In the genomic region with DNA sequence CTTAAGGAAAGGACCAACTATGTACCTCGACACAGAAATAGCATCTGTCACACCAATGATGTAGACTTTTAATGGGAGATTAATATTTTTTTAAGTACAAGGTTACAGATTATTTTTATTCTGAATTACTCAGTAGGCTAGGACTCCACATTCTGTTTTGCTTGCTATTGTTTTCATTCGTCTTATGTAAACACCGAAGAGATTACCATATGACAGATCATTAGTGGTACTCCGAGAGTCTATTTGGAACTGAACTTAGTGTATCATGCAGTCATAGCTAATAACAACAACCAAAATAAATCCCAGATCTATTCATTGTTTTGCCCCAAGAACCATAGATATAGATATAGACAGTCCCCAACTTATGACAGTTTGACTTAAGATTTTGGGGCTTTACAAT, we compare ENCODE assay signal across 19 cellular contexts.
DNase-seq lines count a peak whose midpoint lies in the region; ATAC-seq, FAIRE-seq and TF ChIP-seq lines count a peak whose summit lies in the region.
"Had no signal": no experiment of that assay in that cellular context is flagged by ENCODE, and none has a peak within 500 bp of the region (broad histone marks: within the 10 kb centered on the region; RNA-seq: fewer than 3 reads in every experiment).

No MANE protein-coding gene starts in this region.

- H3K9me1 ChIP-seq in endothelial cell of umbilical vein (replicated peaks; ENCODE audit: control insufficient read depth, extremely low read depth, insufficient read depth, low read length), result no peaks in the 10 kb centered on the region

- H2AFZ ChIP-seq in Loucy (ENCODE audit: low read length), result no peak overlapping the region
- H2AFZ ChIP-seq in endothelial cell of umbilical vein (ENCODE audit: low read depth, low read length), result no peak overlapping the region
- no peak overlapping the region for H2AFZ ChIP-seq in smooth muscle cell (ENCODE audit: low read depth)

- H3K4me3 Mint-ChIP-seq in natural killer cell, result peak overlapping the region; percentile 66
- H3K4me3 Mint-ChIP-seq: CD8-positive, alpha-beta T cell; H9 had no signal

- no peak overlapping the region for H3K27ac ChIP-seq in BLaER1
- H3K27ac ChIP-seq in endothelial cell of umbilical vein (ENCODE audit: insufficient read depth, low read depth, low read length), result no peak overlapping the region
- H3K27ac ChIP-seq in smooth muscle cell (ENCODE audit: low read depth), result no peak overlapping the region
- H3K27ac ChIP-seq in vagina, result no peak overlapping the region

- H3K4me3 ChIP-seq in BLaER1 (no peak overlapping the region), Loucy (ENCODE audit: low read length, poor library complexity, severe bottlenecking) (peak overlapping the region; percentile 64), endothelial cell of umbilical vein (replicated peaks in 1 of 3; ENCODE audit: insufficient read depth in 1 of 3, low read depth in 1 of 3, low read length in 3 of 3) (no peak overlapping the region), smooth muscle cell (no peak overlapping the region), vagina (no peak overlapping the region)
- H3K4me3 ChIP-seq: BLaER1 treated with 17β-estradiol and CSF1 and Interleukin-3, amounts not matched to agents 10 nM and 100 nM had no signal

- POLR2A ChIA-PET in endothelial cell of umbilical vein (lab: Charles Lee), result no interaction called here

- peak; percentile 49 for DNase-seq in endothelial cell of umbilical vein (ENCODE audit: low read depth, low spot score)
- DNase-seq in natural killer cell, result no peak
- DNase-seq in smooth muscle cell (lab: John Stamatoyannopoulos, UW; ENCODE audit: unreplicated experiment), result no peak
- no peak for DNase-seq in vagina (ENCODE audit: extremely low spot score in 2 of 2)
- no peak for DNase-seq in GM12891 (ENCODE audit: insufficient read length, low spot score)
- DNase-seq in HUDEP-2 (lab: John Stamatoyannopoulos, UW; ENCODE audit: unreplicated experiment in 76 of 76), result no peak
- DNase-seq: 8988T; Calu3; CD8-positive, alpha-beta T cell; DMS53; DND-41; EL; GOT3; H9 had no signal

- H3K36me3 ChIP-seq in BLaER1 (no peaks in the 10 kb centered on the region), Loucy (ENCODE audit: insufficient read depth, low read length) (peaks cover 9% of the 10 kb centered on the region; the same call in 1 of the 2 replicates), endothelial cell of umbilical vein (ENCODE audit: control insufficient read depth in 2 of 2, extremely low read depth in 1 of 2, insufficient read depth in 2 of 2, low read length in 2 of 2) (no peaks in the 10 kb centered on the region), smooth muscle cell (ENCODE audit: low read depth) (no peaks in the 10 kb centered on the region), vagina (no peaks in the 10 kb centered on the region)

- dilution Hi-C loops in endothelial cell of umbilical vein (cut with MboI; ENCODE audit: extremely low pct_ligation_motif_present, low sequenced_read_pairs), result no loop called here

- H3K27ac Mint-ChIP-seq in natural killer cell, result peak overlapping the region; percentile 72 to 88
- H3K27ac Mint-ChIP-seq: CD8-positive, alpha-beta T cell had no signal

- H3K27me3 ChIP-seq in BLaER1 (no peaks in the 10 kb centered on the region), Loucy (ENCODE audit: insufficient read depth, low read length, poor library complexity, severe bottlenecking) (no peaks in the 10 kb centered on the region), endothelial cell of umbilical vein (ENCODE audit: control insufficient read depth in 2 of 2, insufficient read depth in 2 of 2, low read length in 2 of 2) (no peaks in the 10 kb centered on the region), smooth muscle cell (ENCODE audit: low read depth) (no peaks in the 10 kb centered on the region), vagina (no peaks in the 10 kb centered on the region)
- H3K27me3 ChIP-seq: BLaER1 treated with 17β-estradiol and CSF1 and Interleukin-3, amounts not matched to agents 10 nM and 100 nM had no signal

- peaks cover 22% of the 10 kb centered on the region for H3F3A ChIP-seq in Loucy (ENCODE audit: low read depth)
- no peaks in the 10 kb centered on the region for H3F3A ChIP-seq in smooth muscle cell (ENCODE audit: low read depth)

- no peaks in the 10 kb centered on the region for H3K9me3 Mint-ChIP-seq in natural killer cell
- H3K9me3 Mint-ChIP-seq: CD8-positive, alpha-beta T cell; H9 had no signal

- H3K4me1 Mint-ChIP-seq in natural killer cell, result peaks cover 54 to 57% of the 10 kb centered on the region in 2 donors
- H3K4me1 Mint-ChIP-seq: H9 had no signal

- H3K9me2 ChIP-seq in Loucy (replicated peaks; ENCODE audit: low read depth, low read length), result no peaks in the 10 kb centered on the region

- TF ChIP-seq CTCF in Loucy (conservative IDR thresholded peaks at IDR 0.05; ENCODE audit: low read length) (no peak), endothelial cell of umbilical vein (IDR thresholded peaks at IDR 0.05; ENCODE audit: extremely low read depth in 1 of 2, insufficient read depth in 1 of 2, low read depth in 1 of 2, low read length in 2 of 2) (no peak), natural killer cell (IDR thresholded peaks at IDR 0.05) (no peak), smooth muscle cell (IDR thresholded peaks at IDR 0.05; ENCODE audit: borderline replicate concordance, insufficient read depth, poor library complexity, severe bottlenecking) (no peak), vagina (IDR thresholded peaks at IDR 0.05) (no peak)

- H3K4me1 ChIP-seq in BLaER1, result peaks cover 44% of the 10 kb centered on the region
- H3K4me1 ChIP-seq in Loucy (ENCODE audit: insufficient read depth, low read length, poor library complexity, severe bottlenecking), result peaks cover 63% of the 10 kb centered on the region
- peaks cover 12% of the 10 kb centered on the region for H3K4me1 ChIP-seq in endothelial cell of umbilical vein (ENCODE audit: control insufficient read depth, extremely low read depth, insufficient read depth, low read length)
- H3K4me1 ChIP-seq in smooth muscle cell (ENCODE audit: low read depth), result peaks cover 12% of the 10 kb centered on the region
- H3K4me1 ChIP-seq in vagina, result peaks cover 17% of the 10 kb centered on the region

- H3K36me3 Mint-ChIP-seq in natural killer cell, result no peaks in the 10 kb centered on the region

- TF ChIP-seq POLR2A in endothelial cell of umbilical vein (IDR thresholded peaks at IDR 0.05; ENCODE audit: low read depth, low read length), result no peak
- TF ChIP-seq POLR2A in vagina (IDR thresholded peaks at IDR 0.05), result no peak
- no peak for TF ChIP-seq POLR2A in GM12891 (IDR thresholded peaks at IDR 0.05; ENCODE audit: low read depth, low read length)

- intact Hi-C loops in endothelial cell of umbilical vein (cut with micrococcal nuclease), result loop anchor here (10.0 kb wide), 1 partner anchor 298 kb away; no protein-coding TSS in a partner anchor
- intact Hi-C loops in natural killer cell (cut with micrococcal nuclease), result no loop called here
- intact Hi-C loops in vagina (cut with DNase I), result no loop called here

- no peaks in the 10 kb centered on the region for H3K27me3 Mint-ChIP-seq in natural killer cell (ENCODE audit: low read depth in 2 of 2)

- CTCF ChIA-PET in endothelial cell of umbilical vein (lab: Charles Lee), result interaction anchor here (1.4 kb wide), 2 partner anchors 8 to 11 kb away, joined by 4 to 9 read pairs; no protein-coding TSS in a partner anchor

- H4K20me1 ChIP-seq in BLaER1, result no peaks in the 10 kb centered on the region
- H4K20me1 ChIP-seq in Loucy (ENCODE audit: insufficient read depth, low read length, poor library complexity, severe bottlenecking), result no peaks in the 10 kb centered on the region
- no peaks in the 10 kb centered on the region for H4K20me1 ChIP-seq in endothelial cell of umbilical vein (replicated peaks; ENCODE audit: control insufficient read depth, extremely low read depth, insufficient read depth, low read length)
- H4K20me1 ChIP-seq in smooth muscle cell (ENCODE audit: low read depth), result no peaks in the 10 kb centered on the region
- H4K20me1 ChIP-seq: BLaER1 treated with 17β-estradiol and CSF1 and Interleukin-3, amounts not matched to agents 10 nM and 100 nM had no signal

- no TSS peak for BruUV-seq in endothelial cell of umbilical vein (replicated peaks; lab: Mats Ljungman, UMichigan)

- H3K4me2 ChIP-seq in BLaER1 (peak overlapping the region; percentile 72; the same call in 1 of the 2 replicates), Loucy (ENCODE audit: low read depth, low read length, poor library complexity, severe bottlenecking) (peak overlapping the region; percentile 83), endothelial cell of umbilical vein (ENCODE audit: insufficient read depth, low read length) (peak overlapping the region; percentile 17), smooth muscle cell (no peak overlapping the region)

- H3K9me3 ChIP-seq in BLaER1 (no peaks in the 10 kb centered on the region; the same call in 1 of the 2 replicates), Loucy (ENCODE audit: insufficient read depth, low read depth, low read length) (no peaks in the 10 kb centered on the region), endothelial cell of umbilical vein (replicated peaks; ENCODE audit: control insufficient read depth, insufficient read depth, low read length) (no peaks in the 10 kb centered on the region), smooth muscle cell (replicated peaks; ENCODE audit: low read depth) (no peaks in the 10 kb centered on the region), vagina (no peaks in the 10 kb centered on the region)

- H3K79me2 ChIP-seq in Loucy (ENCODE audit: insufficient read depth, low read length) (no peaks in the 10 kb centered on the region), endothelial cell of umbilical vein (ENCODE audit: control insufficient read depth, insufficient read depth, low read length) (no peaks in the 10 kb centered on the region), smooth muscle cell (ENCODE audit: low read depth) (no peaks in the 10 kb centered on the region)

- WGBS in smooth muscle cell (ENCODE audit: low lambda C conversion rate), result 95% methylated on average over 4 of the region's 4 CpGs

- no peak for ATAC-seq in natural killer cell
- ATAC-seq: CD8-positive, alpha-beta T cell had no signal

- H3K9ac ChIP-seq in BLaER1 (no peak overlapping the region), Loucy (ENCODE audit: low read depth, low read length, poor library complexity, severe bottlenecking) (peak overlapping the region; percentile 76), endothelial cell of umbilical vein (replicated peaks; ENCODE audit: extremely low read depth, insufficient read depth, low read length) (no peak overlapping the region), smooth muscle cell (ENCODE audit: low read depth) (no peak overlapping the region)

- FAIRE-seq in endothelial cell of umbilical vein (lab: Jason Lieb, UNC) (peak; percentile 68), GM12891 (lab: Jason Lieb, UNC) (no peak)
- FAIRE-seq: G401.6, GM18507 had no signal

TF ChIP-seq in endothelial cell of umbilical vein, 7 proteins besides CTCF, POLR2A, EP300 and RAD21:
- no peak for TF ChIP-seq GATA2 (IDR thresholded peaks at IDR 0.05; ENCODE audit: insufficient read depth, insufficient read length, low read depth, low read length)
- TF ChIP-seq EZH2 (IDR thresholded peaks at IDR 0.05; ENCODE audit: borderline replicate concordance, low read depth, low read length, severe bottlenecking), result no peak

TF ChIP-seq in GM12891, 5 proteins besides CTCF, POLR2A, EP300 and RAD21 (continues in another document):
- TF ChIP-seq PAX5 (IDR thresholded peaks at IDR 0.05; ENCODE audit: insufficient read depth, low read length, severe bottlenecking), result no peak
- no peak for TF ChIP-seq TAF1 (IDR thresholded peaks at IDR 0.05; ENCODE audit: low read depth, low read length)
